In the genomic region with DNA sequence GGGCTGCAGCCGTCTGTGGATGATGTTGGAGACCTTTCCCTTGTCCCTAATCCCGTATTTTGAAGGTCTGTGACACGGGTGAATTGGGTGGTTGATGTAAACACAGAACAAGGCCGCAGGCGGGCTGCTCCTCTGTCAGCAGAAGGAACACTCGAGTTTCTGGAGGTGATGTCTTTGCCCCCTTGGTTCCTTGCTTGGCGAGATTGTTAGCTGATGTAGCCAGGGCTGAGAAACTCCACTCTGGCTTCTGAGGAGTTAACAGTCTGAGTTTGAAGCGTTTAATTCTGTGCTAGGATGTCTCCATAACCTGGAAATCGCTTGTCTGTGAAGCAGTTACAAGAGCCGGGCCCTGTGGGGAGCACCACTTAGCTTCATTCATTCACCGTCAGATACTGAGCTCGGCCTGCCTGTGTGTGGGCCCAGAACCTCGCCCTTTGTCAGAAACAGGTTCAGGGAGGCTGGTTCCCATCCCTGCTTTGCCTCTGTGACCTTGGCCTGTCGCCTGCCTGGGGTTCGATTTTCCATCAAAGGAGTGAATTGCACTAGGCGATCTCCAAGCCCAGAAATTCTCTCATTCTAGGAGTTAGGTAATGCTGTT, we compare ENCODE assay signal across 1 cellular context.
A peak's percentile ranks its signal among the peaks of the same experiment; 100 is the strongest.
TF ChIP-seq lines count a peak whose summit lies in the region.

No MANE protein-coding gene starts in this region.

TF ChIP-seq in HepG2, 621 proteins besides CTCF, POLR2A, EP300 and RAD21 (continued from another document):
- TF ChIP-seq RFXAP (CRISPR knock-in tag; IDR thresholded peaks at IDR 0.05; ENCODE audit: borderline replicate concordance) (no peak), ONECUT2 (CRISPR knock-in tag; IDR thresholded peaks at IDR 0.05) (0 out of 2 replicates have a peak, but pooled peaks have one; percentile 51), ZNF224 (CRISPR knock-in tag; IDR thresholded peaks at IDR 0.05) (0 out of 2 replicates have a peak, but pooled peaks have one; percentile 24), ZNF652 (CRISPR knock-in tag; IDR thresholded peaks at IDR 0.05; ENCODE audit: borderline replicate concordance, low read depth) (0 out of 2 replicates have a peak, but pooled peaks have one; percentile 33), GMEB1 (CRISPR knock-in tag; IDR thresholded peaks at IDR 0.05; ENCODE audit: borderline replicate concordance) (no peak), GATAD2A (CRISPR knock-in tag; IDR thresholded peaks at IDR 0.05) (peak; percentile 43; the same call in 1 of the 2 replicates), ZNF441 (CRISPR knock-in tag; IDR thresholded peaks at IDR 0.05; ENCODE audit: borderline replicate concordance) (no peak), DMAP1 (CRISPR knock-in tag; IDR thresholded peaks at IDR 0.05) (0 out of 2 replicates have a peak, but pooled peaks have one; percentile 12), PHB2 (IDR thresholded peaks at IDR 0.05; ENCODE audit: partially characterized antibody) (no peak), NKX3-1 (CRISPR knock-in tag; IDR thresholded peaks at IDR 0.05) (no peak), SMAD3 (CRISPR knock-in tag; IDR thresholded peaks at IDR 0.05) (0 out of 2 replicates have a peak, but pooled peaks have one; percentile 31), ZNF18 (CRISPR knock-in tag; IDR thresholded peaks at IDR 0.05; ENCODE audit: insufficient replicate concordance) (peak; percentile 25), ZNF773 (CRISPR knock-in tag; IDR thresholded peaks at IDR 0.05; ENCODE audit: borderline replicate concordance) (no peak), NFKB2 (CRISPR knock-in tag; IDR thresholded peaks at IDR 0.05; ENCODE audit: borderline replicate concordance) (no peak), MEIS1 (CRISPR knock-in tag; IDR thresholded peaks at IDR 0.05; ENCODE audit: borderline replicate concordance) (no peak), ZNF761 (CRISPR knock-in tag; conservative IDR thresholded peaks at IDR 0.05) (no peak), ARNT (IDR thresholded peaks at IDR 0.05) (no peak), RARA (CRISPR knock-in tag; IDR thresholded peaks at IDR 0.05) (peak; percentile 56), ZNF33A (CRISPR knock-in tag; IDR thresholded peaks at IDR 0.05; ENCODE audit: borderline replicate concordance) (no peak), FOXK1 (CRISPR knock-in tag; IDR thresholded peaks at IDR 0.05; ENCODE audit: borderline replicate concordance, low read depth) (0 out of 2 replicates have a peak, but pooled peaks have one; percentile 19), RNF2 (conservative IDR thresholded peaks at IDR 0.05; ENCODE audit: low read depth) (no peak), RAD51 (IDR thresholded peaks at IDR 0.05; ENCODE audit: borderline replicate concordance) (no peak), NR2F6 (IDR thresholded peaks at IDR 0.05) (0 out of 2 replicates have a peak, but pooled peaks have one; percentile 17), NR2F6 (CRISPR knock-in tag; IDR thresholded peaks at IDR 0.05) (peak; percentile 51), ZMYM4 (CRISPR knock-in tag; IDR thresholded peaks at IDR 0.05) (no peak), GTF2F1 (IDR thresholded peaks at IDR 0.05; ENCODE audit: low read length) (no peak), BCL6 (CRISPR knock-in tag; IDR thresholded peaks at IDR 0.05) (peak; percentile 84), SAP130 (CRISPR knock-in tag; IDR thresholded peaks at IDR 0.05; ENCODE audit: low read depth) (peak; percentile 74), ETV5 (CRISPR knock-in tag; IDR thresholded peaks at IDR 0.05; ENCODE audit: borderline replicate concordance) (no peak), ZNF501 (CRISPR knock-in tag; IDR thresholded peaks at IDR 0.05) (peak; percentile 38; the same call in 1 of the 2 replicates), RBM22 (optimal IDR thresholded peaks at IDR 0.05; ENCODE audit: low read length) (no peak), SRY (CRISPR knock-in tag; IDR thresholded peaks at IDR 0.05) (0 out of 2 replicates have a peak, but pooled peaks have one; percentile 22), ZFY (CRISPR knock-in tag; IDR thresholded peaks at IDR 0.05) (peak; percentile 38; the same call in 1 of the 2 replicates), NCOA2 (CRISPR knock-in tag; IDR thresholded peaks at IDR 0.05) (no peak)
- TF ChIP-seq, protein P1, sequence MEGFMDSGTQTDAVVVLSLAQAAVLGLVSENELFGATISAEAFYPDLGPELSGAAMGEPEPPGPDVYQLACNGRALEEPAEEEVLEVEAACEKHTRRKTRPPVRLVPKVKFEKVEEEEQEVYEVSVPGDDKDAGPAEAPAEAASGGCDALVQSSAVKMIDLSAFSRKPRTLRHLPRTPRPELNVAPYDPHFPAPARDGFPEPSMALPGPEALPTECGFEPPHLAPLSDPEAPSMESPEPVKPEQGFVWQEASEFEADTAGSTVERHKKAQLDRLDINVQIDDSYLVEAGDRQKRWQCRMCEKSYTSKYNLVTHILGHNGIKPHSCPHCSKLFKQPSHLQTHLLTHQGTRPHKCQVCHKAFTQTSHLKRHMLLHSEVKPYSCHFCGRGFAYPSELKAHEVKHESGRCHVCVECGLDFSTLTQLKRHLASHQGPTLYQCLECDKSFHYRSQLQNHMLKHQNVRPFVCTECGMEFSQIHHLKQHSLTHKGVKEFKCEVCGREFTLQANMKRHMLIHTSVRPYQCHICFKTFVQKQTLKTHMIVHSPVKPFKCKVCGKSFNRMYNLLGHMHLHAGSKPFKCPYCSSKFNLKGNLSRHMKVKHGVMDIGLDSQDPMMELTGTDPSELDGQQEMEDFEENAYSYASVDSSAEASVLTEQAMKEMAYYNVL (CRISPR knock-in tag; IDR thresholded peaks at IDR 0.05; ENCODE audit: borderline replicate concordance) = 0 out of 2 replicates have a peak, but pooled peaks have one; percentile 24
- TF ChIP-seq, protein P2, sequence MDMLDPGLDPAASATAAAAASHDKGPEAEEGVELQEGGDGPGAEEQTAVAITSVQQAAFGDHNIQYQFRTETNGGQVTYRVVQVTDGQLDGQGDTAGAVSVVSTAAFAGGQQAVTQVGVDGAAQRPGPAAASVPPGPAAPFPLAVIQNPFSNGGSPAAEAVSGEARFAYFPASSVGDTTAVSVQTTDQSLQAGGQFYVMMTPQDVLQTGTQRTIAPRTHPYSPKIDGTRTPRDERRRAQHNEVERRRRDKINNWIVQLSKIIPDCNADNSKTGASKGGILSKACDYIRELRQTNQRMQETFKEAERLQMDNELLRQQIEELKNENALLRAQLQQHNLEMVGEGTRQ (IDR thresholded peaks at IDR 0.05; ENCODE audit: low read depth, low read length) = no peak
- TF ChIP-seq, protein P2 (CRISPR knock-in tag; IDR thresholded peaks at IDR 0.05; ENCODE audit: borderline replicate concordance) = no peak
- TF ChIP-seq, protein P3, sequence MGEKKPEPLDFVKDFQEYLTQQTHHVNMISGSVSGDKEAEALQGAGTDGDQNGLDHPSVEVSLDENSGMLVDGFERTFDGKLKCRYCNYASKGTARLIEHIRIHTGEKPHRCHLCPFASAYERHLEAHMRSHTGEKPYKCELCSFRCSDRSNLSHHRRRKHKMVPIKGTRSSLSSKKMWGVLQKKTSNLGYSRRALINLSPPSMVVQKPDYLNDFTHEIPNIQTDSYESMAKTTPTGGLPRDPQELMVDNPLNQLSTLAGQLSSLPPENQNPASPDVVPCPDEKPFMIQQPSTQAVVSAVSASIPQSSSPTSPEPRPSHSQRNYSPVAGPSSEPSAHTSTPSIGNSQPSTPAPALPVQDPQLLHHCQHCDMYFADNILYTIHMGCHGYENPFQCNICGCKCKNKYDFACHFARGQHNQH (CRISPR knock-in tag; IDR thresholded peaks at IDR 0.05) = peak; percentile 32; the same call in 1 of the 2 replicates
- TF ChIP-seq, protein P4, sequence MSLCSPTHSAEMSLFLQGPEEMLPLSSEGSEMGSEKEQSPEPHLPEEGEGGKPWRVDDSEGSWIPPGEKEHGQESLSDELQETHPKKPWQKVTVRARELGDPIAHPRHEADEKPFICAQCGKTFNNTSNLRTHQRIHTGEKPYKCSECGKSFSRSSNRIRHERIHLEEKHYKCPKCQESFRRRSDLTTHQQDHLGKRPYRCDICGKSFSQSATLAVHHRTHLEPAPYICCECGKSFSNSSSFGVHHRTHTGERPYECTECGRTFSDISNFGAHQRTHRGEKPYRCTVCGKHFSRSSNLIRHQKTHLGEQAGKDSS (CRISPR knock-in tag; IDR thresholded peaks at IDR 0.05; ENCODE audit: borderline replicate concordance, low read depth) = no peak
- TF ChIP-seq, protein P5, sequence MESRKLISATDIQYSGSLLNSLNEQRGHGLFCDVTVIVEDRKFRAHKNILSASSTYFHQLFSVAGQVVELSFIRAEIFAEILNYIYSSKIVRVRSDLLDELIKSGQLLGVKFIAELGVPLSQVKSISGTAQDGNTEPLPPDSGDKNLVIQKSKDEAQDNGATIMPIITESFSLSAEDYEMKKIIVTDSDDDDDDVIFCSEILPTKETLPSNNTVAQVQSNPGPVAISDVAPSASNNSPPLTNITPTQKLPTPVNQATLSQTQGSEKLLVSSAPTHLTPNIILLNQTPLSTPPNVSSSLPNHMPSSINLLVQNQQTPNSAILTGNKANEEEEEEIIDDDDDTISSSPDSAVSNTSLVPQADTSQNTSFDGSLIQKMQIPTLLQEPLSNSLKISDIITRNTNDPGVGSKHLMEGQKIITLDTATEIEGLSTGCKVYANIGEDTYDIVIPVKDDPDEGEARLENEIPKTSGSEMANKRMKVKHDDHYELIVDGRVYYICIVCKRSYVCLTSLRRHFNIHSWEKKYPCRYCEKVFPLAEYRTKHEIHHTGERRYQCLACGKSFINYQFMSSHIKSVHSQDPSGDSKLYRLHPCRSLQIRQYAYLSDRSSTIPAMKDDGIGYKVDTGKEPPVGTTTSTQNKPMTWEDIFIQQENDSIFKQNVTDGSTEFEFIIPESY (CRISPR knock-in tag; IDR thresholded peaks at IDR 0.05) = no peak
